Comparison of ENCODE assay signal across 15 cellular contexts in the genomic region with DNA sequence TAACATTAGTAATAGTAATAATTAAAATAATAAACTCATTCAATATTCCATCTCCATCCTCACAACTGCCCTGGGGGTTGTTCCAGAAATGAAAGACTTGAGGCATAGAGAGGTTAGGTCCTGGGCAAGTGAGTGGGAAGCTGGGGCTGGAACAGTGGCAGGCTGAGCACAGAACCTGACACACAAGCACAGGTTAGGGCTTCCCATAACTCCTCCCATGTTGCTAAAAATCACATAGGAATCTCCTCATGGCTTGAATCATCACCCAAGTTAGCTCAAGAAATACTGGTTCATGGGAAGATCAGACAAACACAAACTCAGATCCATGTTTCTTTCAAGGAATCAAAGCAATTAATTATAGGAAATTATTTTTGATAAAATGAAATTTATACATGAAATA.
"Had no signal": no experiment of that assay in that cellular context is flagged by ENCODE, and none has a peak within 500 bp of the region (broad histone marks: within the 10 kb centered on the region; RNA-seq: fewer than 3 reads in every experiment).

No MANE protein-coding gene starts in this region.

- FAIRE-seq: pancreas, urothelium cell line had no signal

- H3K4me1 ChIP-seq: neural progenitor cell, pancreas had no signal

- H3K9me3 ChIP-seq: lower lobe of right lung, pancreas, tibial artery had no signal

- H3K27me3 ChIP-seq: neural progenitor cell, pancreas, tibial artery had no signal

- H2AFZ ChIP-seq: neural progenitor cell had no signal

- H3K9ac ChIP-seq: neural progenitor cell had no signal

- H3K27ac ChIP-seq: lower lobe of right lung, neural progenitor cell, pancreas, tibial artery had no signal

- DNase-seq: activated CD4-positive, alpha-beta T cell treated with anti-CD3 and anti-CD28 coated beads, Interleukin-2, amount 50 U/mL, for 1 hour; activated CD8-positive, alpha-beta memory T cell treated with anti-CD3 and anti-CD28 coated beads for 24 hours; activated naive CD8-positive, alpha-beta T cell treated with anti-CD3 and anti-CD28 coated beads for 36 hours; amygdala; dermis blood vessel endothelial cell; endodermal cell; left cardiac atrium; lower lobe of right lung; naive B cell; pancreas; T-cell; T-helper 9 cell; tibial artery had no signal

- H3K36me3 ChIP-seq: lower lobe of right lung, neural progenitor cell, tibial artery had no signal

- H3K4me3 ChIP-seq: lower lobe of right lung, neural progenitor cell, pancreas, tibial artery had no signal

- H3K4me2 ChIP-seq: neural progenitor cell had no signal
